In the genomic region with DNA sequence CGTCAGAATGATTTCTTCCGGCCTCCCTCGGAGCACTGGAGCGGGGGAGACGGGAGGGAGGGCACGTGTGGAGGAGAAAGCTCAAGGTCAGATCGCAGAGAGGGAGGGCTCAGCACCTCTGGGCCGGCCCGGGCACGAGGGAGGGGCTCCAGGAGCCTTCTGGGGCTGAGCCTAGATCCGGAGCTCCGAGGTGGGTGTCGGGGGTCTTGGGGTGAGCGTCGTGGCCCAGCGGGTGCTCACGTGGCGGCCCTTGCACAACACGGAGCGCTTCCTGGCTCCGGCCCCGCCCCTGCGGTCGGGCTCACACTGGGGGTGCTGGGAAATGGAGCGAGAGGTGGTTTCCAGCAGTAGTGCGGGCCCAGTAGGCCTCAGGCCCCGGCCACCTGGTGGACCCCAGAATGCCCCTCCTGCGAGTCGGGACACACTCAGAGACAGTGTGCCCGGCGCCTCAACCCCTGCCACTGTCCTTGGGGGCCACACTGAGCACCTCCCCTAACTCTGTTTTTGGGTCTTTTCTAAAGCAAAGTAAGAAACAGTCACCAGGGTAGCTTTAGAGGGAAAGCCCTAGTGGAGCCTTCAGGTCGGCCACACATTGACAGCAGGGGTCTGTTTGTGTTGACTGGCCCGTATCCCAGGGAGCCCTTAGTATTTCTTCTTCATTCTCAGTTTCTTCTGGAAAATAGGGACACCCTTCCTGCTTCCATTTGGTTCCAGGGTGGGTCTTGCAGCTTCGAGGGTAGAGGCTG, we compare ENCODE assay signal across 1 cellular context.
TF ChIP-seq lines count a peak whose summit lies in the region.

No MANE protein-coding gene starts in this region.

TF ChIP-seq in HepG2, 621 proteins besides CTCF, POLR2A, EP300 and RAD21 (continued from another document and continues in another):
- TF ChIP-seq, protein P1, sequence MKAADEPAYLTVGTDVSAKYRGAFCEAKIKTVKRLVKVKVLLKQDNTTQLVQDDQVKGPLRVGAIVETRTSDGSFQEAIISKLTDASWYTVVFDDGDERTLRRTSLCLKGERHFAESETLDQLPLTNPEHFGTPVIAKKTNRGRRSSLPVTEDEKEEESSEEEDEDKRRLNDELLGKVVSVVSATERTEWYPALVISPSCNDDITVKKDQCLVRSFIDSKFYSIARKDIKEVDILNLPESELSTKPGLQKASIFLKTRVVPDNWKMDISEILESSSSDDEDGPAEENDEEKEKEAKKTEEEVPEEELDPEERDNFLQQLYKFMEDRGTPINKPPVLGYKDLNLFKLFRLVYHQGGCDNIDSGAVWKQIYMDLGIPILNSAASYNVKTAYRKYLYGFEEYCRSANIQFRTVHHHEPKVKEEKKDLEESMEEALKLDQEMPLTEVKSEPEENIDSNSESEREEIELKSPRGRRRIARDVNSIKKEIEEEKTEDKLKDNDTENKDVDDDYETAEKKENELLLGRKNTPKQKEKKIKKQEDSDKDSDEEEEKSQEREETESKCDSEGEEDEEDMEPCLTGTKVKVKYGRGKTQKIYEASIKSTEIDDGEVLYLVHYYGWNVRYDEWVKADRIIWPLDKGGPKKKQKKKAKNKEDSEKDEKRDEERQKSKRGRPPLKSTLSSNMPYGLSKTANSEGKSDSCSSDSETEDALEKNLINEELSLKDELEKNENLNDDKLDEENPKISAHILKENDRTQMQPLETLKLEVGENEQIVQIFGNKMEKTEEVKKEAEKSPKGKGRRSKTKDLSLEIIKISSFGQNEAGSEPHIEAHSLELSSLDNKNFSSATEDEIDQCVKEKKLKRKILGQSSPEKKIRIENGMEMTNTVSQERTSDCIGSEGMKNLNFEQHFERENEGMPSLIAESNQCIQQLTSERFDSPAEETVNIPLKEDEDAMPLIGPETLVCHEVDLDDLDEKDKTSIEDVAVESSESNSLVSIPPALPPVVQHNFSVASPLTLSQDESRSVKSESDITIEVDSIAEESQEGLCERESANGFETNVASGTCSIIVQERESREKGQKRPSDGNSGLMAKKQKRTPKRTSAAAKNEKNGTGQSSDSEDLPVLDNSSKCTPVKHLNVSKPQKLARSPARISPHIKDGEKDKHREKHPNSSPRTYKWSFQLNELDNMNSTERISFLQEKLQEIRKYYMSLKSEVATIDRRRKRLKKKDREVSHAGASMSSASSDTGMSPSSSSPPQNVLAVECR (CRISPR knock-in tag; IDR thresholded peaks at IDR 0.05; ENCODE audit: borderline replicate concordance), result peak; percentile 74; the same call in 1 of the 2 replicates
- TF ChIP-seq NFIC (IDR thresholded peaks at IDR 0.05; ENCODE audit: low read length) (no peak), MATR3 (CRISPR knock-in tag; IDR thresholded peaks at IDR 0.05) (no peak), HOXA9 (CRISPR knock-in tag; IDR thresholded peaks at IDR 0.05; ENCODE audit: borderline replicate concordance) (no peak), ZNF549 (CRISPR knock-in tag; IDR thresholded peaks at IDR 0.05) (no peak), U2AF2 (IDR thresholded peaks at IDR 0.05; ENCODE audit: low read depth, low read length) (no peak), ZKSCAN5 (CRISPR knock-in tag; IDR thresholded peaks at IDR 0.05) (no peak), ZNF550 (CRISPR knock-in tag; IDR thresholded peaks at IDR 0.05; ENCODE audit: borderline replicate concordance) (no peak), NFKB2 (CRISPR knock-in tag; IDR thresholded peaks at IDR 0.05; ENCODE audit: borderline replicate concordance) (peak; percentile 83; the same call in 1 of the 2 replicates), CEBPB (IDR thresholded peaks at IDR 0.05; ENCODE audit: borderline replicate concordance, low read depth, low read length) (peak; percentile 80; the same call in 1 of the 2 replicates), TAF15 (IDR thresholded peaks at IDR 0.05; ENCODE audit: low read depth, low read length, poor library complexity, severe bottlenecking) (peak; percentile 73), ZNF660 (CRISPR knock-in tag; IDR thresholded peaks at IDR 0.05; ENCODE audit: borderline replicate concordance, low read depth) (no peak), ZNF761 (CRISPR knock-in tag; conservative IDR thresholded peaks at IDR 0.05) (no peak), FOXK2 (IDR thresholded peaks at IDR 0.05) (no peak), ZFP90 (CRISPR knock-in tag; IDR thresholded peaks at IDR 0.05; ENCODE audit: borderline replicate concordance) (peak; percentile 81), ZNF772 (CRISPR knock-in tag; IDR thresholded peaks at IDR 0.05) (peak; percentile 76), CC2D1A (CRISPR knock-in tag; IDR thresholded peaks at IDR 0.05) (0 out of 2 replicates have a peak, but pooled peaks have one; percentile 46), NR2F2 (IDR thresholded peaks at IDR 0.05; ENCODE audit: borderline replicate concordance, low read depth) (no peak; the same call in 1 of the 2 replicates), ZNF264 (CRISPR knock-in tag; IDR thresholded peaks at IDR 0.05) (peak; percentile 52; the same call in 1 of the 2 replicates), RXRA (CRISPR knock-in tag; IDR thresholded peaks at IDR 0.05) (peak; percentile 56), NR3C1 (CRISPR knock-in tag; IDR thresholded peaks at IDR 0.05) (no peak), TMF1 (CRISPR knock-in tag; IDR thresholded peaks at IDR 0.05; ENCODE audit: low read depth) (no peak; the same call in 1 of the 2 replicates), ZNF101 (CRISPR knock-in tag; IDR thresholded peaks at IDR 0.05; ENCODE audit: borderline replicate concordance, low read depth) (no peak), NFYB (CRISPR knock-in tag; IDR thresholded peaks at IDR 0.05) (no peak), MAFG (CRISPR knock-in tag; IDR thresholded peaks at IDR 0.05) (no peak), ZMYM2 (CRISPR knock-in tag; IDR thresholded peaks at IDR 0.05) (no peak), SUZ12 (IDR thresholded peaks at IDR 0.05; ENCODE audit: low read depth, low read length) (no peak), SAP130 (CRISPR knock-in tag; IDR thresholded peaks at IDR 0.05; ENCODE audit: low read depth) (peak; percentile 67)
- TF ChIP-seq, protein P2, sequence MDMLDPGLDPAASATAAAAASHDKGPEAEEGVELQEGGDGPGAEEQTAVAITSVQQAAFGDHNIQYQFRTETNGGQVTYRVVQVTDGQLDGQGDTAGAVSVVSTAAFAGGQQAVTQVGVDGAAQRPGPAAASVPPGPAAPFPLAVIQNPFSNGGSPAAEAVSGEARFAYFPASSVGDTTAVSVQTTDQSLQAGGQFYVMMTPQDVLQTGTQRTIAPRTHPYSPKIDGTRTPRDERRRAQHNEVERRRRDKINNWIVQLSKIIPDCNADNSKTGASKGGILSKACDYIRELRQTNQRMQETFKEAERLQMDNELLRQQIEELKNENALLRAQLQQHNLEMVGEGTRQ (IDR thresholded peaks at IDR 0.05; ENCODE audit: low read depth, low read length), result no peak
- TF ChIP-seq, protein P2 (CRISPR knock-in tag; IDR thresholded peaks at IDR 0.05; ENCODE audit: borderline replicate concordance), result peak; percentile 61
- TF ChIP-seq, protein P3, sequence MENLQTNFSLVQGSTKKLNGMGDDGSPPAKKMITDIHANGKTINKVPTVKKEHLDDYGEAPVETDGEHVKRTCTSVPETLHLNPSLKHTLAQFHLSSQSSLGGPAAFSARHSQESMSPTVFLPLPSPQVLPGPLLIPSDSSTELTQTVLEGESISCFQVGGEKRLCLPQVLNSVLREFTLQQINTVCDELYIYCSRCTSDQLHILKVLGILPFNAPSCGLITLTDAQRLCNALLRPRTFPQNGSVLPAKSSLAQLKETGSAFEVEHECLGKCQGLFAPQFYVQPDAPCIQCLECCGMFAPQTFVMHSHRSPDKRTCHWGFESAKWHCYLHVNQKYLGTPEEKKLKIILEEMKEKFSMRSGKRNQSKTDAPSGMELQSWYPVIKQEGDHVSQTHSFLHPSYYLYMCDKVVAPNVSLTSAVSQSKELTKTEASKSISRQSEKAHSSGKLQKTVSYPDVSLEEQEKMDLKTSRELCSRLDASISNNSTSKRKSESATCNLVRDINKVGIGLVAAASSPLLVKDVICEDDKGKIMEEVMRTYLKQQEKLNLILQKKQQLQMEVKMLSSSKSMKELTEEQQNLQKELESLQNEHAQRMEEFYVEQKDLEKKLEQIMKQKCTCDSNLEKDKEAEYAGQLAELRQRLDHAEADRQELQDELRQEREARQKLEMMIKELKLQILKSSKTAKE (CRISPR knock-in tag; IDR thresholded peaks at IDR 0.05; ENCODE audit: borderline replicate concordance), result 0 out of 2 replicates have a peak, but pooled peaks have one; percentile 36
- TF ChIP-seq, protein P4, sequence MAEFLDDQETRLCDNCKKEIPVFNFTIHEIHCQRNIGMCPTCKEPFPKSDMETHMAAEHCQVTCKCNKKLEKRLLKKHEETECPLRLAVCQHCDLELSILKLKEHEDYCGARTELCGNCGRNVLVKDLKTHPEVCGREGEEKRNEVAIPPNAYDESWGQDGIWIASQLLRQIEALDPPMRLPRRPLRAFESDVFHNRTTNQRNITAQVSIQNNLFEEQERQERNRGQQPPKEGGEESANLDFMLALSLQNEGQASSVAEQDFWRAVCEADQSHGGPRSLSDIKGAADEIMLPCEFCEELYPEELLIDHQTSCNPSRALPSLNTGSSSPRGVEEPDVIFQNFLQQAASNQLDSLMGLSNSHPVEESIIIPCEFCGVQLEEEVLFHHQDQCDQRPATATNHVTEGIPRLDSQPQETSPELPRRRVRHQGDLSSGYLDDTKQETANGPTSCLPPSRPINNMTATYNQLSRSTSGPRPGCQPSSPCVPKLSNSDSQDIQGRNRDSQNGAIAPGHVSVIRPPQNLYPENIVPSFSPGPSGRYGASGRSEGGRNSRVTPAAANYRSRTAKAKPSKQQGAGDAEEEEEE (CRISPR knock-in tag; IDR thresholded peaks at IDR 0.05; ENCODE audit: borderline replicate concordance), result no peak
- TF ChIP-seq, protein P5, sequence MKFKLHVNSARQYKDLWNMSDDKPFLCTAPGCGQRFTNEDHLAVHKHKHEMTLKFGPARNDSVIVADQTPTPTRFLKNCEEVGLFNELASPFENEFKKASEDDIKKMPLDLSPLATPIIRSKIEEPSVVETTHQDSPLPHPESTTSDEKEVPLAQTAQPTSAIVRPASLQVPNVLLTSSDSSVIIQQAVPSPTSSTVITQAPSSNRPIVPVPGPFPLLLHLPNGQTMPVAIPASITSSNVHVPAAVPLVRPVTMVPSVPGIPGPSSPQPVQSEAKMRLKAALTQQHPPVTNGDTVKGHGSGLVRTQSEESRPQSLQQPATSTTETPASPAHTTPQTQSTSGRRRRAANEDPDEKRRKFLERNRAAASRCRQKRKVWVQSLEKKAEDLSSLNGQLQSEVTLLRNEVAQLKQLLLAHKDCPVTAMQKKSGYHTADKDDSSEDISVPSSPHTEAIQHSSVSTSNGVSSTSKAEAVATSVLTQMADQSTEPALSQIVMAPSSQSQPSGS (CRISPR knock-in tag; IDR thresholded peaks at IDR 0.05), result no peak
- TF ChIP-seq, protein P6, sequence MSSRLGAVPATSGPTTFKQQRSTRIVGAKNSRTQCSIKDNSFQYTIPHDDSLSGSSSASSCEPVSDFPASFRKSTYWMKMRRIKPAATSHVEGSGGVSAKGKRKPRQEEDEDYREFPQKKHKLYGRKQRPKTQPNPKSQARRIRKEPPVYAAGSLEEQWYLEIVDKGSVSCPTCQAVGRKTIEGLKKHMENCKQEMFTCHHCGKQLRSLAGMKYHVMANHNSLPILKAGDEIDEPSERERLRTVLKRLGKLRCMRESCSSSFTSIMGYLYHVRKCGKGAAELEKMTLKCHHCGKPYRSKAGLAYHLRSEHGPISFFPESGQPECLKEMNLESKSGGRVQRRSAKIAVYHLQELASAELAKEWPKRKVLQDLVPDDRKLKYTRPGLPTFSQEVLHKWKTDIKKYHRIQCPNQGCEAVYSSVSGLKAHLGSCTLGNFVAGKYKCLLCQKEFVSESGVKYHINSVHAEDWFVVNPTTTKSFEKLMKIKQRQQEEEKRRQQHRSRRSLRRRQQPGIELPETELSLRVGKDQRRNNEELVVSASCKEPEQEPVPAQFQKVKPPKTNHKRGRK (CRISPR knock-in tag; IDR thresholded peaks at IDR 0.05), result no peak
- TF ChIP-seq, protein P7, sequence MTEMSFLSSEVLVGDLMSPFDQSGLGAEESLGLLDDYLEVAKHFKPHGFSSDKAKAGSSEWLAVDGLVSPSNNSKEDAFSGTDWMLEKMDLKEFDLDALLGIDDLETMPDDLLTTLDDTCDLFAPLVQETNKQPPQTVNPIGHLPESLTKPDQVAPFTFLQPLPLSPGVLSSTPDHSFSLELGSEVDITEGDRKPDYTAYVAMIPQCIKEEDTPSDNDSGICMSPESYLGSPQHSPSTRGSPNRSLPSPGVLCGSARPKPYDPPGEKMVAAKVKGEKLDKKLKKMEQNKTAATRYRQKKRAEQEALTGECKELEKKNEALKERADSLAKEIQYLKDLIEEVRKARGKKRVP (CRISPR knock-in tag; IDR thresholded peaks at IDR 0.05), result no peak
- TF ChIP-seq, protein P8, sequence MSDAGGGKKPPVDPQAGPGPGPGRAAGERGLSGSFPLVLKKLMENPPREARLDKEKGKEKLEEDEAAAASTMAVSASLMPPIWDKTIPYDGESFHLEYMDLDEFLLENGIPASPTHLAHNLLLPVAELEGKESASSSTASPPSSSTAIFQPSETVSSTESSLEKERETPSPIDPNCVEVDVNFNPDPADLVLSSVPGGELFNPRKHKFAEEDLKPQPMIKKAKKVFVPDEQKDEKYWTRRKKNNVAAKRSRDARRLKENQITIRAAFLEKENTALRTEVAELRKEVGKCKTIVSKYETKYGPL (CRISPR knock-in tag; IDR thresholded peaks at IDR 0.05), result no peak
- TF ChIP-seq, protein P9, sequence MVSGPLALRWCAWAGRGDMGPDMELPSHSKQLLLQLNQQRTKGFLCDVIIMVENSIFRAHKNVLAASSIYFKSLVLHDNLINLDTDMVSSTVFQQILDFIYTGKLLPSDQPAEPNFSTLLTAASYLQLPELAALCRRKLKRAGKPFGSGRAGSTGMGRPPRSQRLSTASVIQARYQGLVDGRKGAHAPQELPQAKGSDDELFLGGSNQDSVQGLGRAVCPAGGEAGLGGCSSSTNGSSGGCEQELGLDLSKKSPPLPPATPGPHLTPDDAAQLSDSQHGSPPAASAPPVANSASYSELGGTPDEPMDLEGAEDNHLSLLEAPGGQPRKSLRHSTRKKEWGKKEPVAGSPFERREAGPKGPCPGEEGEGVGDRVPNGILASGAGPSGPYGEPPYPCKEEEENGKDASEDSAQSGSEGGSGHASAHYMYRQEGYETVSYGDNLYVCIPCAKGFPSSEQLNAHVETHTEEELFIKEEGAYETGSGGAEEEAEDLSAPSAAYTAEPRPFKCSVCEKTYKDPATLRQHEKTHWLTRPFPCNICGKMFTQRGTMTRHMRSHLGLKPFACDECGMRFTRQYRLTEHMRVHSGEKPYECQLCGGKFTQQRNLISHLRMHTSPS (CRISPR knock-in tag; IDR thresholded peaks at IDR 0.05; ENCODE audit: low read depth), result 0 out of 2 replicates have a peak, but pooled peaks have one; percentile 15
